Comparison of ENCODE assay signal across 13 cellular contexts in genomic region chr3:171842864-171843511, GRCh38. TPM values are rescaled to one million over a fixed set of nuclear protein-coding genes. Genes with fewer than 3 reads are reported as not detected.
DNase-seq lines count a peak whose midpoint lies in the region; ATAC-seq and TF ChIP-seq lines count a peak whose summit lies in the region.
"Had no signal": no experiment of that assay in that cellular context is flagged by ENCODE, and none has a peak within 500 bp of the region (broad histone marks: within the 10 kb centered on the region; RNA-seq: fewer than 3 reads in every experiment).

TMEM212 (plus strand) TSS chr3:171843349; CDS start chr3:171843384, 35 bp downstream.

- peak; percentile 45 for DNase-seq in HCEC 1CT
- DNase-seq in ascending aorta (ENCODE audit: low spot score in 2 of 2): no peak
- DNase-seq in hepatocyte (ENCODE audit: low spot score): no peak
- peak; percentile 33 for DNase-seq in retinal pigment epithelial cell (ENCODE audit: low read depth)
- no peak for DNase-seq in prostate gland (ENCODE audit: low spot score)
- DNase-seq in activated CD4-positive, alpha-beta T cell treated with anti-CD3 and anti-CD28 coated beads for 48 hours: no peak
- DNase-seq: anterior cingulate cortex, esophagus squamous epithelium, left cardiac atrium, NCI-H1417 treated with DMSO at 0.1 percent for 48 hours, right cardiac atrium had no signal

- no peaks in the 10 kb centered on the region for H3K9me2 ChIP-seq in hepatocyte (replicated peaks; ENCODE audit: insufficient read depth)

- H2AFZ ChIP-seq in hepatocyte: no peak within 1 kb of the TSS

- no peaks in the 10 kb centered on the region for H3K27me3 ChIP-seq in ascending aorta
- H3K27me3 ChIP-seq in hepatocyte: no peaks in the 10 kb centered on the region
- no peaks in the 10 kb centered on the region for H3K27me3 ChIP-seq in prostate gland (replicated peaks; ENCODE audit: insufficient read depth)
- H3K27me3 ChIP-seq: esophagus squamous epithelium had no signal

- no peaks in the 10 kb centered on the region for H4K20me1 ChIP-seq in hepatocyte (ENCODE audit: insufficient read depth, poor library complexity, severe bottlenecking)

- ATAC-seq in GM21717 (IDR thresholded peaks at IDR 0.05; ENCODE audit: unreplicated experiment): no peak
- ATAC-seq in GM18870 (IDR thresholded peaks at IDR 0.05; ENCODE audit: unreplicated experiment): no peak

- no peak within 1 kb of the TSS for H3K4me2 ChIP-seq in hepatocyte

- H3K27ac ChIP-seq in ascending aorta: peak within 1 kb of the TSS; percentile 50 to 52
- H3K27ac ChIP-seq in hepatocyte: peak within 1 kb of the TSS; percentile 58
- H3K27ac ChIP-seq in prostate gland: no peak within 1 kb of the TSS

- no peaks in the 10 kb centered on the region for H3K79me2 ChIP-seq in hepatocyte

- no peaks in the 10 kb centered on the region for H3K4me1 ChIP-seq in ascending aorta
- H3K4me1 ChIP-seq in hepatocyte (ENCODE audit: insufficient read depth): peaks cover 25% of the 10 kb centered on the region
- no peaks in the 10 kb centered on the region for H3K4me1 ChIP-seq in prostate gland (replicated peaks)

- H3K9me3 ChIP-seq in ascending aorta (no peaks in the 10 kb centered on the region), hepatocyte (ENCODE audit: low read depth) (no peaks in the 10 kb centered on the region), prostate gland (no peaks in the 10 kb centered on the region)
- H3K9me3 ChIP-seq: esophagus squamous epithelium had no signal

- 84% methylated on average over 5 of the region's 5 CpGs for WGBS in hepatocyte (ENCODE audit: low lambda C conversion rate, missing lambda C conversion rate)
- 61% methylated on average over 5 of the region's 5 CpGs for WGBS in prostate gland

- no peak within 1 kb of the TSS for H3K4me3 ChIP-seq in ascending aorta
- no peak within 1 kb of the TSS for H3K4me3 ChIP-seq in hepatocyte
- no peak within 1 kb of the TSS for H3K4me3 ChIP-seq in retinal pigment epithelial cell (ENCODE audit: low read length)
- no peak within 1 kb of the TSS for H3K4me3 ChIP-seq in prostate gland
- H3K4me3 ChIP-seq: esophagus squamous epithelium had no signal

- TF ChIP-seq CTCF in ascending aorta (IDR thresholded peaks at IDR 0.05) (no peak), hepatocyte (IDR thresholded peaks at IDR 0.05; ENCODE audit: poor library complexity) (no peak), retinal pigment epithelial cell (conservative IDR thresholded peaks at IDR 0.05; ENCODE audit: low read depth, low read length) (no peak), prostate gland (IDR thresholded peaks at IDR 0.05) (no peak)

- intact Hi-C loops in ascending aorta (cut with DNase I) (no loop called here), prostate gland (cut with DNase I) (no loop called here)

- H3K36me3 ChIP-seq in ascending aorta (no peaks in the 10 kb centered on the region), hepatocyte (replicated peaks; ENCODE audit: insufficient read depth, low read depth) (no peaks in the 10 kb centered on the region), prostate gland (no peaks in the 10 kb centered on the region)
- H3K36me3 ChIP-seq: esophagus squamous epithelium had no signal

- TF ChIP-seq POLR2A in prostate gland (IDR thresholded peaks at IDR 0.05): no peak

RNA-seq across cellular contexts. Expression of gene TMEM212, which starts in this region (rescaled TPM):
- not detected for total RNA-seq in ascending aorta
- total RNA-seq in hepatocyte: not detected in 2 replicates
- polyA plus RNA-seq in hepatocyte: not detected in 2 replicates
- total RNA-seq in prostate gland: not detected
- total RNA-seq: esophagus squamous epithelium, left cardiac atrium, right cardiac atrium had no signal
- polyA plus RNA-seq: right cardiac atrium had no signal

Comparison
In these comparisons a context has a peak if more than half of its experiments do, and no peak if none do; other contexts are left out.
1. DNase-seq: peak in HCEC 1CT (single experiment) and retinal pigment epithelial cell (single experiment); none in ascending aorta (0 of 2), hepatocyte (single experiment), prostate gland (single experiment) and activated CD4-positive, alpha-beta T cell treated with anti-CD3 and anti-CD28 coated beads for 48 hours (single experiment).
2. H3K27ac ChIP-seq: peak in ascending aorta (2 of 2) and hepatocyte (single experiment); none in prostate gland (0 of 2).